2 cellular contexts compared by ENCODE assay signal in genomic region chr4:133537882-133538281, GRCh38.
TF ChIP-seq lines count a peak whose summit lies in the region.

No MANE protein-coding gene starts in this region.

TF ChIP-seq in GM23338, 12 proteins besides CTCF, POLR2A, EP300 and RAD21:
- TF ChIP-seq NANOG (IDR thresholded peaks at IDR 0.05; ENCODE audit: borderline replicate concordance) (no peak), EZH2 (IDR thresholded peaks at IDR 0.05; ENCODE audit: low read depth, unreplicated experiment) (no peak), CREB1 (CRISPR knock-in tag; IDR thresholded peaks at IDR 0.05; ENCODE audit: low read depth) (no peak), ZNF462 (CRISPR knock-in tag; IDR thresholded peaks at IDR 0.05) (no peak)

TF ChIP-seq in endothelial cell of umbilical vein, 7 proteins besides CTCF, POLR2A, EP300 and RAD21:
- TF ChIP-seq, protein P1, sequence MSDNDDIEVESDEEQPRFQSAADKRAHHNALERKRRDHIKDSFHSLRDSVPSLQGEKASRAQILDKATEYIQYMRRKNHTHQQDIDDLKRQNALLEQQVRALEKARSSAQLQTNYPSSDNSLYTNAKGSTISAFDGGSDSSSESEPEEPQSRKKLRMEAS (IDR thresholded peaks at IDR 0.05; ENCODE audit: insufficient read depth, insufficient read length) = no peak
- TF ChIP-seq EZH2 (IDR thresholded peaks at IDR 0.05; ENCODE audit: borderline replicate concordance, low read depth, low read length, severe bottlenecking) = no peak
- no peak for TF ChIP-seq MYC (IDR thresholded peaks at IDR 0.05; ENCODE audit: low read depth, low read length)
